21 cellular contexts compared by ENCODE assay signal in genomic region chr1:94773296-94773809, GRCh38. TPM values are rescaled to one million over a fixed set of nuclear protein-coding genes. Genes with fewer than 3 reads are reported as not detected.
DNase-seq lines count a peak whose midpoint lies in the region; TF ChIP-seq lines count a peak whose summit lies in the region.
"Had no signal": no experiment of that assay in that cellular context is flagged by ENCODE, and none has a peak within 500 bp of the region (broad histone marks: within the 10 kb centered on the region; RNA-seq: fewer than 3 reads in every experiment).

No MANE protein-coding gene starts in this region.

- H3K4me3 ChIP-seq in Loucy (ENCODE audit: low read length, poor library complexity, severe bottlenecking) = no peak overlapping the region
- H3K4me3 ChIP-seq in esophagus muscularis mucosa = no peak overlapping the region
- H3K4me3 ChIP-seq: right atrium auricular region, tibial nerve had no signal

- no peak for TF ChIP-seq POLR2A in esophagus muscularis mucosa (IDR thresholded peaks at IDR 0.05; ENCODE audit: low read depth)

- H3K27me3 Mint-ChIP-seq in mesothelial cell of epicardium (ENCODE audit: low read depth) = no peaks in the 10 kb centered on the region
- H3K27me3 Mint-ChIP-seq in type B pancreatic cell = no peaks in the 10 kb centered on the region

- H2AFZ ChIP-seq in Loucy (ENCODE audit: low read length) = no peak overlapping the region

- in situ Hi-C loops in G401 (cut with HindIII; ENCODE audit: low sequenced_read_pairs) = no loop called here

- no peaks in the 10 kb centered on the region for H3K27me3 ChIP-seq in Loucy (ENCODE audit: insufficient read depth, low read length, poor library complexity, severe bottlenecking)
- no peaks in the 10 kb centered on the region for H3K27me3 ChIP-seq in esophagus muscularis mucosa
- H3K27me3 ChIP-seq: neutrophil, right atrium auricular region, tibial nerve had no signal

- H3K36me3 ChIP-seq in Loucy (ENCODE audit: insufficient read depth, low read length) = no peaks in the 10 kb centered on the region
- H3K36me3 ChIP-seq in esophagus muscularis mucosa = no peaks in the 10 kb centered on the region
- H3K36me3 ChIP-seq: neutrophil, right atrium auricular region had no signal

- no peak overlapping the region for H3K27ac ChIP-seq in esophagus muscularis mucosa (replicated peaks in 1 of 4)
- H3K27ac ChIP-seq: neutrophil, right atrium auricular region, tibial nerve had no signal

- no peaks in the 10 kb centered on the region for H4K20me1 ChIP-seq in Loucy (ENCODE audit: insufficient read depth, low read length, poor library complexity, severe bottlenecking)

- intact Hi-C loops in esophagus muscularis mucosa (cut with DNase I) = no loop called here

- H3K4me3 Mint-ChIP-seq in mesothelial cell of epicardium (no peak overlapping the region), type B pancreatic cell (peak overlapping the region; percentile 21)
- H3K4me3 Mint-ChIP-seq: activated CD4-positive, alpha-beta memory T cell treated with anti-CD3 and anti-CD28 coated beads for 36 hours had no signal

- TF ChIP-seq CTCF in Loucy (conservative IDR thresholded peaks at IDR 0.05; ENCODE audit: low read length) (no peak), esophagus muscularis mucosa (IDR thresholded peaks at IDR 0.05) (no peak), mesothelial cell of epicardium (IDR thresholded peaks at IDR 0.05; ENCODE audit: unreplicated experiment) (no peak), type B pancreatic cell (conservative IDR thresholded peaks at IDR 0.05) (no peak)

- peak overlapping the region; percentile 18 for H3K4me2 ChIP-seq in Loucy (ENCODE audit: low read depth, low read length, poor library complexity, severe bottlenecking)

- H3F3A ChIP-seq in Loucy (ENCODE audit: low read depth) = no peaks in the 10 kb centered on the region

- H3K27ac Mint-ChIP-seq in mesothelial cell of epicardium = peak overlapping the region; percentile 59
- peak overlapping the region; percentile 88 for H3K27ac Mint-ChIP-seq in type B pancreatic cell
- H3K27ac Mint-ChIP-seq: activated CD4-positive, alpha-beta memory T cell treated with anti-CD3 and anti-CD28 coated beads for 36 hours had no signal

- no peak overlapping the region for H3K9ac ChIP-seq in Loucy (ENCODE audit: low read depth, low read length, poor library complexity, severe bottlenecking)

- H3K79me2 ChIP-seq in Loucy (ENCODE audit: insufficient read depth, low read length) = no peaks in the 10 kb centered on the region

- H3K9me3 ChIP-seq in Loucy (ENCODE audit: insufficient read depth, low read depth, low read length) (no peaks in the 10 kb centered on the region), esophagus muscularis mucosa (no peaks in the 10 kb centered on the region)
- H3K9me3 ChIP-seq: neutrophil, right atrium auricular region, tibial nerve had no signal

- no peak for TF ChIP-seq EP300 in esophagus muscularis mucosa (IDR thresholded peaks at IDR 0.05)

- peaks cover 4% of the 10 kb centered on the region for H3K9me3 Mint-ChIP-seq in mesothelial cell of epicardium
- H3K9me3 Mint-ChIP-seq in type B pancreatic cell = peaks cover 5% of the 10 kb centered on the region
- H3K9me3 Mint-ChIP-seq: activated CD4-positive, alpha-beta memory T cell treated with anti-CD3 and anti-CD28 coated beads for 36 hours had no signal

- H3K4me1 Mint-ChIP-seq in mesothelial cell of epicardium (peaks cover 21% of the 10 kb centered on the region), type B pancreatic cell (ENCODE audit: unreplicated experiment) (peaks cover 27% of the 10 kb centered on the region)

- peaks cover 14% of the 10 kb centered on the region for H3K4me1 ChIP-seq in Loucy (ENCODE audit: insufficient read depth, low read length, poor library complexity, severe bottlenecking)
- H3K4me1 ChIP-seq in esophagus muscularis mucosa = no peaks in the 10 kb centered on the region
- H3K4me1 ChIP-seq: tibial nerve had no signal

- no peaks in the 10 kb centered on the region for H3K9me2 ChIP-seq in Loucy (replicated peaks; ENCODE audit: low read depth, low read length)

- DNase-seq in esophagus muscularis mucosa (ENCODE audit: extremely low spot score) (peak; percentile 72), mesothelial cell of epicardium (ENCODE audit: low spot score in 2 of 2, unreplicated experiment in 2 of 2) (no peak), type B pancreatic cell (ENCODE audit: extremely low spot score, unreplicated experiment) (no peak), dedifferentiated amniotic fluid mesenchymal stem cell (ENCODE audit: extremely low spot score) (no peak), G401 (ENCODE audit: low spot score) (no peak), DMS153 treated with DMSO at 0.1 percent for 48 hours (lab: John Stamatoyannopoulos, UW; ENCODE audit: unreplicated experiment) (no peak), NCI-H510A treated with DMSO at 0.1 percent for 48 hours (lab: John Stamatoyannopoulos, UW) (no peak)
- DNase-seq: activated CD4-positive, alpha-beta memory T cell treated with anti-CD3 and anti-CD28 coated beads for 36 hours; activated T-cell treated with anti-CD3 and anti-CD28 coated beads for 4 hours; anterior cingulate cortex; foreskin melanocyte; GF-D8; MM.1S; NCI-H774; SIG-M5; stimulated activated naive CD4-positive, alpha-beta T cell treated with Interleukin-2 at 50 U/mL for 16 hours had no signal

- WGBS in esophagus muscularis mucosa = 82% methylated on average over 6 of the region's 6 CpGs

- H3K36me3 Mint-ChIP-seq in mesothelial cell of epicardium = peaks cover 3% of the 10 kb centered on the region
- H3K36me3 Mint-ChIP-seq in type B pancreatic cell = no peaks in the 10 kb centered on the region
- H3K36me3 Mint-ChIP-seq: activated CD4-positive, alpha-beta memory T cell treated with anti-CD3 and anti-CD28 coated beads for 36 hours had no signal

RNA-seq across cellular contexts. Expression of gene SLC44A3, which starts 46.8 kb away (rescaled TPM):
- total RNA-seq in esophagus muscularis mucosa (1 to 10 TPM in 1 of 4 donors, under 1 TPM in 3; 0.63 to 1.7 (median 0.83) TPM), mesothelial cell of epicardium (9.2 to 13.2 TPM (median 11.2 TPM) in 3 replicates), type B pancreatic cell (ENCODE audit: low replicate concordance) (19.5 and 33.9 TPM in 2 replicates)
- total RNA-seq in G401 (2014; rRNA removed; shearing (Covaris generic)) = 0.31 and 2.5 TPM in 2 replicates
- total RNA-seq: T-helper 2 cell treated with Interferon-gamma antibody and Interleukin-4, amounts not matched to agents 100 ng/mL and 5 ng/mL, for 36 hours had no signal
